18 cellular contexts compared by ENCODE assay signal in the genomic region with DNA sequence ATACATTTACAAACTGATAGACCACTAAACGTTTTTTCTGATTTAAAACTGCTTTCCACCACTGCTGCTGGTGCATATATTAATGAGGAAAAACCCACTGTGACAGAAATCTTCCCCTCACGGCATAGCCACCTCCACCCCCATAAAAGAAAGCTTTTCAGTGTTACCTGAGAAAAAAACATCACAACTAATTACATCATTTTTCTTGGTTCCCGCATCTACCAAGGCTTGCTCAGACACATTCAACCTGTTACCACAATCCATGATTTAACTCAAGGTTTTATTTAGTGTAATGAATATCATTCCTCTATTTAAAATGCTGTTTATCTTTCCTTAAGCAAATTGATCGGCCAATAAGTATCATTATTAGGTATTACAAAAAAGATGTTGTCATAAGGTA. TPM values are rescaled to one million over a fixed set of nuclear protein-coding genes. Genes with fewer than 3 reads are reported as not detected.
A peak's percentile ranks its signal among the peaks of the same experiment; 100 is the strongest.
DNase-seq lines count a peak whose midpoint lies in the region; ATAC-seq and TF ChIP-seq lines count a peak whose summit lies in the region.
"Had no signal": no experiment of that assay in that cellular context is flagged by ENCODE, and none has a peak within 500 bp of the region (broad histone marks: within the 10 kb centered on the region; RNA-seq: fewer than 3 reads in every experiment).

No MANE protein-coding gene starts in this region.

- H3K4me1 Mint-ChIP-seq in neural progenitor cell = peaks cover 43% of the 10 kb centered on the region
- no peaks in the 10 kb centered on the region for H3K4me1 Mint-ChIP-seq in Caco-2 (ENCODE audit: low read depth, unreplicated experiment)
- no peaks in the 10 kb centered on the region for H3K4me1 Mint-ChIP-seq in T-cell

- no peak for ATAC-seq in T-cell (replicated peaks in 1 of 4)
- ATAC-seq: HepG2 had no signal

- H3K4me2 ChIP-seq in neural progenitor cell = no peak overlapping the region
- H3K4me2 ChIP-seq: BLaER1 treated with 17β-estradiol and CSF1 and Interleukin-3, amounts not matched to agents 10 nM and 100 nM had no signal

- no peak for TF ChIP-seq POLR2A in suprapubic skin (IDR thresholded peaks at IDR 0.05)

- H3K9me3 ChIP-seq in neural progenitor cell (ENCODE audit: low read depth) = no peaks in the 10 kb centered on the region
- H3K9me3 ChIP-seq in Caco-2 = no peaks in the 10 kb centered on the region
- H3K9me3 ChIP-seq in suprapubic skin = no peaks in the 10 kb centered on the region
- H3K9me3 ChIP-seq: BLaER1 treated with 17β-estradiol and CSF1 and Interleukin-3, amounts not matched to agents 10 nM and 100 nM had no signal

- TF ChIP-seq CTCF in GM13977 (IDR thresholded peaks at IDR 0.05; ENCODE audit: extremely low read depth, insufficient read depth, missing control alignments) (no peak), neural progenitor cell (IDR thresholded peaks at IDR 0.05) (no peak), Caco-2 (IDR thresholded peaks at IDR 0.05; ENCODE audit: insufficient read depth in 1 of 2, low read depth in 1 of 2, low read length in 1 of 2, severe bottlenecking in 1 of 2, unreplicated experiment in 1 of 2) (no peak), suprapubic skin (IDR thresholded peaks at IDR 0.05) (no peak)

- no peak overlapping the region for H2AFZ ChIP-seq in neural progenitor cell (replicated peaks)
- H2AFZ ChIP-seq: GM23248 had no signal

- H3K27ac ChIP-seq in angular gyrus (ENCODE audit: low read depth, low read length) = peak overlapping the region; percentile 82
- peak overlapping the region; percentile 78 for H3K27ac ChIP-seq in cingulate gyrus (ENCODE audit: low read depth, low read length)
- no peak overlapping the region for H3K27ac ChIP-seq in neural progenitor cell
- H3K27ac ChIP-seq in suprapubic skin = no peak overlapping the region
- H3K27ac ChIP-seq: BLaER1 treated with 17β-estradiol and CSF1 and Interleukin-3, amounts not matched to agents 10 nM and 100 nM; GM23248 had no signal

- no peak overlapping the region for H3K9ac ChIP-seq in neural progenitor cell
- H3K9ac ChIP-seq: BLaER1 treated with 17β-estradiol and CSF1 and Interleukin-3, amounts not matched to agents 10 nM and 100 nM; GM23248 had no signal

- H3F3A ChIP-seq in neural progenitor cell (ENCODE audit: low read depth) = no peaks in the 10 kb centered on the region

- POLR2A ChIA-PET in Caco-2 (lab: Charles Lee) = no interaction called here
- POLR2A ChIA-PET in T-cell (lab: Charles Lee) = no interaction called here

- intact Hi-C loops in Caco-2 (cut with micrococcal nuclease; ENCODE audit: unreplicated experiment) = no loop called here

- H3K4me1 ChIP-seq in neural progenitor cell (peaks cover 13% of the 10 kb centered on the region), Caco-2 (no peaks in the 10 kb centered on the region), suprapubic skin (no peaks in the 10 kb centered on the region)
- H3K4me1 ChIP-seq: BLaER1 treated with 17β-estradiol and CSF1 and Interleukin-3, amounts not matched to agents 10 nM and 100 nM had no signal

- H3K4me3 ChIP-seq in neural progenitor cell = no peak overlapping the region
- no peak overlapping the region for H3K4me3 ChIP-seq in Caco-2 (ENCODE audit: low read depth, low read length)
- no peak overlapping the region for H3K4me3 ChIP-seq in suprapubic skin
- H3K4me3 ChIP-seq: BLaER1 treated with 17β-estradiol and CSF1 and Interleukin-3, amounts not matched to agents 10 nM and 100 nM; GM23248 had no signal

- H3K27me3 Mint-ChIP-seq in neural progenitor cell (ENCODE audit: insufficient read depth, low read depth) (no peaks in the 10 kb centered on the region), Caco-2 (ENCODE audit: insufficient read depth, unreplicated experiment) (peaks cover 4% of the 10 kb centered on the region), T-cell (no peaks in the 10 kb centered on the region)
- H3K27me3 Mint-ChIP-seq: CD4-positive, CD25-positive, alpha-beta regulatory T cell had no signal

- H3K4me3 Mint-ChIP-seq in neural progenitor cell (peak overlapping the region; percentile 86), Caco-2 (ENCODE audit: unreplicated experiment) (no peak overlapping the region), T-cell (no peak overlapping the region)
- H3K4me3 Mint-ChIP-seq: CD4-positive, CD25-positive, alpha-beta regulatory T cell had no signal

- 45% methylated on average over 4 of the region's 4 CpGs for WGBS in suprapubic skin

- DNase-seq in GM13977 (ENCODE audit: low spot score) (peak; percentile 38), neural progenitor cell (ENCODE audit: low spot score) (no peak), Caco-2 (no peak), suprapubic skin (ENCODE audit: low spot score in 2 of 2) (no peak), T-cell (no peak), DMS153 (lab: John Stamatoyannopoulos, UW) (no peak)
- DNase-seq: ACHN; Calu3; CD4-positive, CD25-positive, alpha-beta regulatory T cell; DMS79 treated with DMSO at 0.1 percent for 48 hours; EL; GDM1; GM23248; H7 had no signal

- H3K36me3 Mint-ChIP-seq in neural progenitor cell (no peaks in the 10 kb centered on the region), Caco-2 (ENCODE audit: insufficient read depth, unreplicated experiment) (no peaks in the 10 kb centered on the region), T-cell (no peaks in the 10 kb centered on the region)
- H3K36me3 Mint-ChIP-seq: CD4-positive, CD25-positive, alpha-beta regulatory T cell had no signal

- H3K36me3 ChIP-seq in neural progenitor cell = no peaks in the 10 kb centered on the region
- no peaks in the 10 kb centered on the region for H3K36me3 ChIP-seq in Caco-2 (ENCODE audit: control insufficient read depth, insufficient read depth, low read length)
- no peaks in the 10 kb centered on the region for H3K36me3 ChIP-seq in suprapubic skin
- H3K36me3 ChIP-seq: BLaER1 treated with 17β-estradiol and CSF1 and Interleukin-3, amounts not matched to agents 10 nM and 100 nM had no signal

- H3K27me3 ChIP-seq in neural progenitor cell = no peaks in the 10 kb centered on the region
- no peaks in the 10 kb centered on the region for H3K27me3 ChIP-seq in Caco-2 (replicated peaks; ENCODE audit: control insufficient read depth, insufficient read depth, low read length)
- no peaks in the 10 kb centered on the region for H3K27me3 ChIP-seq in suprapubic skin
- H3K27me3 ChIP-seq: BLaER1 treated with 17β-estradiol and CSF1 and Interleukin-3, amounts not matched to agents 10 nM and 100 nM had no signal

- TF ChIP-seq EP300 in suprapubic skin (IDR thresholded peaks at IDR 0.05) = no peak

- H3K9me3 Mint-ChIP-seq in neural progenitor cell (no peaks in the 10 kb centered on the region), Caco-2 (ENCODE audit: unreplicated experiment) (no peaks in the 10 kb centered on the region), T-cell (no peaks in the 10 kb centered on the region)

- no peaks in the 10 kb centered on the region for H3K79me2 ChIP-seq in neural progenitor cell (ENCODE audit: low read depth)

- CTCF ChIA-PET in Caco-2 (lab: Charles Lee) (no interaction called here), T-cell (lab: Charles Lee) (no interaction called here)

- H4K20me1 ChIP-seq in neural progenitor cell (ENCODE audit: low read depth) = no peaks in the 10 kb centered on the region
- H4K20me1 ChIP-seq: BLaER1 treated with 17β-estradiol and CSF1 and Interleukin-3, amounts not matched to agents 10 nM and 100 nM had no signal

- H3K27ac Mint-ChIP-seq in neural progenitor cell (peak overlapping the region; percentile 43), Caco-2 (ENCODE audit: unreplicated experiment) (no peak overlapping the region), T-cell (no peak overlapping the region)
- H3K27ac Mint-ChIP-seq: CD4-positive, CD25-positive, alpha-beta regulatory T cell had no signal

- no TSS peak for BruUV-seq in Caco-2 (replicated peaks; lab: Mats Ljungman, UMichigan)

- in situ Hi-C loops in GM13977 (cut with MboI; ENCODE audit: low pct_unique_long_range_greater_than_20kb, low sequenced_read_pairs, unreplicated experiment) = no loop called here

RNA-seq across cellular contexts. Expression of gene GPM6A, which starts 1.7 kb away (rescaled TPM):
- 1.4 and 3.6 TPM in 2 replicates for total RNA-seq in neural progenitor cell (ENCODE audit: low replicate concordance)
- not detected in 2 replicates for total RNA-seq in Caco-2 (2022)
- 1 to 10 TPM in 2 of 4 donors, not detected in 2; 1.6 to 2.2 TPM for total RNA-seq in suprapubic skin
- total RNA-seq in T-cell = under 1 TPM in 2 of 5 donors, not detected in 3; 0.20 to 0.35 TPM
- total RNA-seq: CD4-positive, CD25-positive, alpha-beta regulatory T cell; GM23248; HepG2 had no signal

Comparison
In these comparisons a context has a peak if more than half of its experiments do, and no peak if none do; other contexts are left out.
1. H3K27ac ChIP-seq: peak in angular gyrus (single experiment) and cingulate gyrus (single experiment); none in neural progenitor cell (single experiment) and suprapubic skin (single experiment).